31 cellular contexts compared by ENCODE assay signal in genomic region chr13:98957731-98958442, GRCh38. TPM values are rescaled to one million over a fixed set of nuclear protein-coding genes. Genes with fewer than 3 reads are reported as not detected.
DNase-seq lines count a peak whose midpoint lies in the region; ATAC-seq and TF ChIP-seq lines count a peak whose summit lies in the region.
"Had no signal": no experiment of that assay in that cellular context is flagged by ENCODE, and none has a peak within 500 bp of the region (broad histone marks: within the 10 kb centered on the region; RNA-seq: fewer than 3 reads in every experiment).

No MANE protein-coding gene starts in this region.

- H3K27ac Mint-ChIP-seq in activated naive CD4-positive, alpha-beta T cell treated with anti-CD3 and anti-CD28 coated beads for 36 hours = no peak overlapping the region
- H3K27ac Mint-ChIP-seq: activated CD8-positive, alpha-beta memory T cell treated with anti-CD3 and anti-CD28 coated beads, Interleukin-2, amount 10 ng/mL, durations not matched to agents 7 days and 5 days; activated T-cell treated with anti-CD3 and anti-CD28 coated beads, Interleukin-2, amount 50 U/mL, for 72 hours had no signal

- H3K79me2 ChIP-seq in HCT116 (ENCODE audit: insufficient read depth, low read length) (no peaks in the 10 kb centered on the region), trophoblast cell (ENCODE audit: control insufficient read depth, insufficient read depth, low read length, poor library complexity) (peaks cover 3% of the 10 kb centered on the region), PC-9 (ENCODE audit: low read depth) (0 out of 2 replicates have a peak, but pooled peaks cover 7% of the 10 kb centered on the region)

- TF ChIP-seq CTCF in HCT116 (IDR thresholded peaks at IDR 0.05 in 2 of 3, conservative IDR thresholded peaks at IDR 0.05 in 1 of 3; ENCODE audit: borderline replicate concordance in 1 of 3, insufficient read depth in 1 of 3, low read depth in 2 of 3, low read length in 2 of 3) (no peak), PC-9 (conservative IDR thresholded peaks at IDR 0.05) (no peak)

- intact Hi-C loops in HCT116 (cut with micrococcal nuclease) = no loop called here
- intact Hi-C loops in PC-9 (cut with micrococcal nuclease; ENCODE audit: unreplicated experiment) = no loop called here
- intact Hi-C loops in activated naive CD4-positive, alpha-beta T cell treated with anti-CD3 and anti-CD28 coated beads for 36 hours (cut with micrococcal nuclease) = no loop called here

- no peaks in the 10 kb centered on the region for H3K36me3 ChIP-seq in HCT116 (ENCODE audit: control insufficient read depth in 1 of 2, insufficient read depth in 2 of 2, low read length in 2 of 2)
- peaks cover 5% of the 10 kb centered on the region in 2 experiments for H3K36me3 ChIP-seq in trophoblast cell (ENCODE audit: control insufficient read depth in 1 of 2, insufficient read depth in 2 of 2, low read length in 2 of 2)
- H3K36me3 ChIP-seq in PC-9 (ENCODE audit: low read depth) = no peaks in the 10 kb centered on the region
- H3K36me3 ChIP-seq: BLaER1, left lung had no signal

- H3K18ac ChIP-seq in trophoblast cell (ENCODE audit: low read length) = peak overlapping the region; percentile 32

- no peaks in the 10 kb centered on the region for H3K27me3 ChIP-seq in HCT116 (ENCODE audit: insufficient read depth, low read length)
- H3K27me3 ChIP-seq in trophoblast cell (ENCODE audit: insufficient read depth, low read length) = no peaks in the 10 kb centered on the region
- H3K27me3 ChIP-seq in PC-9 (ENCODE audit: insufficient read depth, low read depth) = no peaks in the 10 kb centered on the region
- H3K27me3 ChIP-seq: BLaER1, left lung, tibial artery had no signal

- no peak overlapping the region for H4K91ac ChIP-seq in trophoblast cell (ENCODE audit: low read depth, low read length)

- H3K9ac ChIP-seq in HCT116 (ENCODE audit: low read length) (no peak overlapping the region), trophoblast cell (ENCODE audit: low read length) (no peak overlapping the region)
- H3K9ac ChIP-seq: BLaER1 had no signal

- no peaks in the 10 kb centered on the region for H3K9me3 Mint-ChIP-seq in activated naive CD4-positive, alpha-beta T cell treated with anti-CD3 and anti-CD28 coated beads for 36 hours
- H3K9me3 Mint-ChIP-seq: activated T-cell treated with anti-CD3 and anti-CD28 coated beads, Interleukin-2, amount 50 U/mL, for 72 hours had no signal

- no peak overlapping the region for H3K23ac ChIP-seq in trophoblast cell (ENCODE audit: low read length)

- H3K9me2 ChIP-seq in HCT116 (ENCODE audit: insufficient read depth) (no peaks in the 10 kb centered on the region), PC-9 (ENCODE audit: insufficient read depth) (no peaks in the 10 kb centered on the region)

- peaks cover 9% of the 10 kb centered on the region for H3K36me3 Mint-ChIP-seq in activated naive CD4-positive, alpha-beta T cell treated with anti-CD3 and anti-CD28 coated beads for 36 hours (ENCODE audit: low read depth)

- H3K4ac ChIP-seq in trophoblast cell (ENCODE audit: low read depth, low read length) = peak overlapping the region; percentile 39

- no peaks in the 10 kb centered on the region for H3K27me3 Mint-ChIP-seq in activated naive CD4-positive, alpha-beta T cell treated with anti-CD3 and anti-CD28 coated beads for 36 hours (ENCODE audit: low read depth)
- H3K27me3 Mint-ChIP-seq: activated CD8-positive, alpha-beta memory T cell treated with anti-CD3 and anti-CD28 coated beads, Interleukin-2, amount 10 ng/mL, durations not matched to agents 7 days and 5 days; naive B cell had no signal

- RAD21 ChIA-PET in HCT116 (lab: Charles Lee; ENCODE audit: low non-redundant PET in 1 of 2, low total read pairs in 2 of 2, uncharacterized antibody in 2 of 2, unreplicated experiment in 2 of 2) = no interaction called here

- no peak overlapping the region for H4K12ac ChIP-seq in trophoblast cell (ENCODE audit: low read depth, low read length)

- peaks cover 0 to 5% of the 10 kb centered on the region in 2 experiments; a peak in 1 of 4 replicates for H3K4me1 ChIP-seq in HCT116 (ENCODE audit: control insufficient read depth in 1 of 2, insufficient read depth in 2 of 2, low read length in 2 of 2)
- peaks cover 18 to 28% of the 10 kb centered on the region in 2 experiments for H3K4me1 ChIP-seq in trophoblast cell (ENCODE audit: control insufficient read depth in 1 of 2, insufficient read depth in 2 of 2, low read length in 2 of 2)
- no peaks in the 10 kb centered on the region for H3K4me1 ChIP-seq in PC-9 (replicated peaks; ENCODE audit: insufficient read depth)

- H3K9me3 ChIP-seq in HCT116 (ENCODE audit: control insufficient read depth in 1 of 2, insufficient read depth in 1 of 2, low read depth in 1 of 2, low read length in 2 of 2) (no peaks in the 10 kb centered on the region), trophoblast cell (ENCODE audit: insufficient read depth, low read depth, low read length) (no peaks in the 10 kb centered on the region), PC-9 (ENCODE audit: insufficient read depth, low read depth) (no peaks in the 10 kb centered on the region)
- H3K9me3 ChIP-seq: BLaER1, left lung, tibial artery had no signal

- H2AFZ ChIP-seq in HCT116 (ENCODE audit: low read depth, low read length, poor library complexity, severe bottlenecking) = no peak overlapping the region
- no peak overlapping the region for H2AFZ ChIP-seq in trophoblast cell (ENCODE audit: insufficient read depth, low read length, poor library complexity)
- H2AFZ ChIP-seq in PC-9 = no peak overlapping the region

- ATAC-seq in HCT116 = peak; percentile 44; the same call in 1 of the 2 replicates
- ATAC-seq: activated CD8-positive, alpha-beta memory T cell treated with anti-CD3 and anti-CD28 coated beads, Interleukin-2, amount 10 ng/mL, durations not matched to agents 7 days and 5 days; activated T-cell treated with anti-CD3 and anti-CD28 coated beads, Interleukin-2, amount 50 U/mL, for 72 hours; left lung had no signal

- H3K4me3 ChIP-seq in HCT116 (replicated peaks in 1 of 2; ENCODE audit: low read depth in 1 of 2, low read length in 2 of 2) (no peak overlapping the region), trophoblast cell (ENCODE audit: low read depth, low read length) (no peak overlapping the region), PC-9 (no peak overlapping the region)
- H3K4me3 ChIP-seq: BLaER1, left lung, skin epidermis, tibial artery had no signal

- no peak overlapping the region for H2BK5ac ChIP-seq in trophoblast cell (ENCODE audit: low read depth, low read length, poor library complexity)

- POLR2A ChIA-PET in HCT116 (lab: Charles Lee) = no interaction called here
- POLR2A ChIA-PET in PC-9 (lab: Charles Lee; ENCODE audit: unreplicated experiment) = no interaction called here

- H3K79me1 ChIP-seq in trophoblast cell (ENCODE audit: low read length) = peaks cover 11% of the 10 kb centered on the region

- BruUV-seq in HCT116 (replicated peaks; lab: Mats Ljungman, UMichigan) (no TSS peak), PC-9 (replicated peaks; lab: Mats Ljungman, UMichigan) (no TSS peak)

- H2BK120ac ChIP-seq in trophoblast cell (ENCODE audit: insufficient read depth, low read length, poor library complexity) = no peak overlapping the region

- CTCF ChIA-PET in HCT116 (lab: Charles Lee) (no interaction called here), PC-9 (lab: Charles Lee) (no interaction called here)
- CTCF ChIA-PET in activated naive CD4-positive, alpha-beta T cell treated with anti-CD3 and anti-CD28 coated beads for 36 hours (lab: Charles Lee) = no interaction called here

- H3K4me2 ChIP-seq in HCT116 (ENCODE audit: low read length) (no peak overlapping the region), trophoblast cell (ENCODE audit: low read length) (no peak overlapping the region), PC-9 (no peak overlapping the region)
- H3K4me2 ChIP-seq: BLaER1 had no signal

- H3K14ac ChIP-seq in trophoblast cell (ENCODE audit: low read length) = no peak overlapping the region

- H3K4me1 Mint-ChIP-seq in activated naive CD4-positive, alpha-beta T cell treated with anti-CD3 and anti-CD28 coated beads for 36 hours (ENCODE audit: low read depth) = peaks cover 15% of the 10 kb centered on the region

- H3F3A ChIP-seq in PC-9 (ENCODE audit: insufficient read depth, low read depth) = no peaks in the 10 kb centered on the region

- H4K8ac ChIP-seq in trophoblast cell (ENCODE audit: low read depth, low read length) = peak overlapping the region; percentile 13

- no peak overlapping the region for H3K4me3 Mint-ChIP-seq in activated naive CD4-positive, alpha-beta T cell treated with anti-CD3 and anti-CD28 coated beads for 36 hours
- H3K4me3 Mint-ChIP-seq: activated CD8-positive, alpha-beta memory T cell treated with anti-CD3 and anti-CD28 coated beads, Interleukin-2, amount 10 ng/mL, durations not matched to agents 7 days and 5 days; activated T-cell treated with anti-CD3 and anti-CD28 coated beads, Interleukin-2, amount 50 U/mL, for 72 hours; naive B cell had no signal

- no peak for TF ChIP-seq RAD21 in HCT116 (IDR thresholded peaks at IDR 0.05; ENCODE audit: low read depth)

- no CpG with 5 or more reads among the region's 3 CpGs for WGBS in trophoblast cell (ENCODE audit: extremely low coverage, insufficient coverage, insufficient read length)

- H2BK12ac ChIP-seq in trophoblast cell (ENCODE audit: low read length) = no peak overlapping the region

- no peaks in the 10 kb centered on the region for H4K20me1 ChIP-seq in HCT116 (ENCODE audit: insufficient read depth)
- no peaks in the 10 kb centered on the region for H4K20me1 ChIP-seq in PC-9 (ENCODE audit: insufficient read depth)
- H4K20me1 ChIP-seq: BLaER1 had no signal

- H3K27ac ChIP-seq in HCT116 (ENCODE audit: low read depth, low read length) = no peak overlapping the region
- H3K27ac ChIP-seq in caudate nucleus (ENCODE audit: low read depth, low read length) = peak overlapping the region; percentile 0
- no peak overlapping the region for H3K27ac ChIP-seq in trophoblast cell (ENCODE audit: low read depth, low read length)
- no peak overlapping the region for H3K27ac ChIP-seq in PC-9
- H3K27ac ChIP-seq: BLaER1, left lung, tibial artery had no signal

- H2AK5ac ChIP-seq in trophoblast cell (ENCODE audit: low read length) = peak overlapping the region; percentile 35

- DNase-seq in AG08395 (ENCODE audit: low spot score) (peak; percentile 38), HCT116 (ENCODE audit: low read depth, low spot score) (no peak), caudate nucleus (lab: John Stamatoyannopoulos, UW) (no peak), trophoblast cell (no peak), HuH-7 (ENCODE audit: low spot score) (no peak), PC-9 (no peak), germinal center (ENCODE audit: low spot score) (no peak)
- no peak for DNase-seq in activated naive CD4-positive, alpha-beta T cell treated with anti-CD3 and anti-CD28 coated beads for 36 hours
- DNase-seq: ACHN; activated CD8-positive, alpha-beta memory T cell treated with anti-CD3 and anti-CD28 coated beads, Interleukin-2, amount 10 ng/mL, durations not matched to agents 7 days and 5 days; activated naive CD4-positive, alpha-beta T cell treated with Interleukin-2 at 50 U/mL for 16 hours; activated T-cell treated with anti-CD3 and anti-CD28 coated beads, Interleukin-2, amount 50 U/mL, for 72 hours; amniotic stem cell; DMS53; effector memory CD4-positive, alpha-beta T cell; GDM1; HCEC 1CT; hippocampal formation; KG1; naive B cell; NCI-H1417 treated with DMSO at 0.1 percent for 48 hours; NCI-H2107; NCI-H446; nucleus accumbens; Right ventricle myocardium superior; SW 1271; T1000; tibial artery had no signal

- no peak for TF ChIP-seq POLR2A in HCT116 (IDR thresholded peaks at IDR 0.05; ENCODE audit: borderline replicate concordance, extremely low read depth, insufficient read depth, insufficient read length)

RNA-seq across cellular contexts. Expression of gene DOCK9, which starts 20.0 kb away (rescaled TPM):
- total RNA-seq in HCT116 (2021; ENCODE audit: unreplicated experiment) (58.8 TPM), PC-9 (2021) (53.4 and 69.5 TPM in 2 replicates)
- 41.9 and 42.8 TPM in 2 replicates for polyA plus RNA-seq in HCT116 (2012)
- 135 and 138 TPM in 2 replicates for polyA plus RNA-seq in trophoblast cell (2013)
- total RNA-seq in activated naive CD4-positive, alpha-beta T cell treated with anti-CD3 and anti-CD28 coated beads for 36 hours = 10 to 100 TPM; 38.3 to 42.1 TPM
